12 cellular contexts compared by ENCODE assay signal in genomic region chr2:72915076-72915906, GRCh38. TPM values are rescaled to one million over a fixed set of nuclear protein-coding genes. Genes with fewer than 3 reads are reported as not detected.
DNase-seq lines count a peak whose midpoint lies in the region; ATAC-seq and TF ChIP-seq lines count a peak whose summit lies in the region.
"Had no signal": no experiment of that assay in that cellular context is flagged by ENCODE, and none has a peak within 500 bp of the region (broad histone marks: within the 10 kb centered on the region; RNA-seq: fewer than 3 reads in every experiment).

No MANE protein-coding gene starts in this region.

- H2AFZ ChIP-seq in H9 (ENCODE audit: low read length), result no peak overlapping the region

- no peak overlapping the region for H2BK15ac ChIP-seq in H9 (ENCODE audit: low read depth, low read length)

- H3K27me3 Mint-ChIP-seq in H9 (ENCODE audit: low read depth), result peaks cover 69% of the 10 kb centered on the region
- peaks cover 57 to 82% (median 60%) of the 10 kb centered on the region in 5 donors for H3K27me3 Mint-ChIP-seq in naive thymus-derived CD4-positive, alpha-beta T cell

- H2BK12ac ChIP-seq in H9 (ENCODE audit: insufficient read length, low read depth, low read length), result no peak overlapping the region

- H2BK120ac ChIP-seq in H9 (ENCODE audit: low read depth, low read length, poor library complexity, severe bottlenecking), result no peak overlapping the region

- H2AK5ac ChIP-seq in H9 (ENCODE audit: insufficient read length, low read length), result no peak overlapping the region

- H3K23ac ChIP-seq in H9 (ENCODE audit: insufficient read length, low read depth, low read length), result no peak overlapping the region

- no peak overlapping the region for H4K8ac ChIP-seq in H9 (replicated peaks; ENCODE audit: insufficient read length, low read depth, low read length)

- H3T11ph ChIP-seq in H9 (ENCODE audit: low read length), result no peak overlapping the region

- H3K36me3 ChIP-seq in A673 (ENCODE audit: insufficient read depth, low read length, poor library complexity, severe bottlenecking) (no peaks in the 10 kb centered on the region), breast epithelium (no peaks in the 10 kb centered on the region), mucosa of descending colon (ENCODE audit: low read depth) (no peaks in the 10 kb centered on the region)
- no peaks in the 10 kb centered on the region for H3K36me3 ChIP-seq in naive thymus-derived CD4-positive, alpha-beta T cell (ENCODE audit: control insufficient read depth in 2 of 3, insufficient read depth in 3 of 3, low read length in 3 of 3)
- H3K36me3 ChIP-seq: adrenal gland had no signal

- DNase-seq in A673 (ENCODE audit: low spot score) (no peak), H9 (peak; percentile 41), breast epithelium (ENCODE audit: low spot score in 2 of 2) (no peak), NCI-H1694 treated with DMSO at 0.1 percent for 48 hours (lab: John Stamatoyannopoulos, UW) (no peak), mucosa of descending colon (no peak), NCI-H2196 treated with DMSO at 0.1 percent for 48 hours (lab: John Stamatoyannopoulos, UW; ENCODE audit: unreplicated experiment) (no peak)
- DNase-seq in naive thymus-derived CD4-positive, alpha-beta T cell, result no peak
- DNase-seq: Kasumi-1, SHP77 treated with DMSO at 0.1 percent for 48 hours had no signal

- peak overlapping the region; percentile 76 for H3K4me2 ChIP-seq in H9 (ENCODE audit: insufficient read depth, insufficient read length, low read length)

- H3K79me1 ChIP-seq in H9 (ENCODE audit: insufficient read depth, low read depth, low read length, poor library complexity, severe bottlenecking), result no peaks in the 10 kb centered on the region

- no peak overlapping the region for H4K91ac ChIP-seq in H9 (ENCODE audit: insufficient read length, low read depth, low read length)

- peak overlapping the region; percentile 66 to 90 for H3K4me3 Mint-ChIP-seq in H9
- H3K4me3 Mint-ChIP-seq in naive thymus-derived CD4-positive, alpha-beta T cell, result peak overlapping the region; percentile 42 to 88 (median 76)

- H3K27me3 ChIP-seq in A673 (replicated peaks; ENCODE audit: insufficient read depth, low read depth, low read length, poor library complexity) (peaks cover 99% of the 10 kb centered on the region), H9 (ENCODE audit: insufficient read depth, low read length) (peaks cover 63% of the 10 kb centered on the region), breast epithelium (peaks cover 16 to 100% of the 10 kb centered on the region in 2 donors)
- H3K27me3 ChIP-seq in naive thymus-derived CD4-positive, alpha-beta T cell (ENCODE audit: control insufficient read depth in 2 of 2, insufficient read depth in 2 of 2, low read length in 2 of 2), result peaks cover 17 to 39% of the 10 kb centered on the region in 2 donors

- POLR2A ChIA-PET in A673 (lab: Charles Lee; ENCODE audit: low non-redundant PET), result interaction anchor here (0.6 kb wide), 1 partner anchor 686 kb away, joined by 3 read pairs; no protein-coding TSS in a partner anchor
- POLR2A ChIA-PET in naive thymus-derived CD4-positive, alpha-beta T cell (lab: Charles Lee), result no interaction called here

- no CpG with 5 or more reads among the region's 33 CpGs for WGBS in H9 (ENCODE audit: extremely low coverage, insufficient read length, low lambda C conversion rate)

- no peak overlapping the region for H3K9ac ChIP-seq in H9 (ENCODE audit: extremely low read depth, insufficient read length, low read length)

- CTCF ChIA-PET in A673 (lab: Charles Lee), result no interaction called here
- CTCF ChIA-PET in naive thymus-derived CD4-positive, alpha-beta T cell (lab: Charles Lee), result interaction anchor here (0.6 kb wide), 1 partner anchor 79 kb away, joined by 3 read pairs; no protein-coding TSS in a partner anchor

- H4K20me1 ChIP-seq in H9 (ENCODE audit: control insufficient read depth, insufficient read depth, insufficient read length), result no peaks in the 10 kb centered on the region

- H3K23me2 ChIP-seq in H9 (ENCODE audit: insufficient read length, low read depth, low read length, poor library complexity, severe bottlenecking), result peaks cover 29% of the 10 kb centered on the region

- intact Hi-C loops in A673 (cut with micrococcal nuclease; ENCODE audit: unreplicated experiment), result no loop called here
- intact Hi-C loops in breast epithelium (cut with DNase I; ENCODE audit: low total_unique reads), result no loop called here
- intact Hi-C loops in naive thymus-derived CD4-positive, alpha-beta T cell (cut with micrococcal nuclease), result loop anchor here in 1 of 2 donors (5.0 kb wide), 2 partner anchors 53 to 768 kb away; partner anchors contain the start of gene CYP26B1
- intact Hi-C loops in mucosa of descending colon (cut with DNase I, micrococcal nuclease), result no loop called here

- H3K36me3 Mint-ChIP-seq in H9 (ENCODE audit: insufficient read depth in 1 of 3, low read depth in 3 of 3), result no peaks in the 10 kb centered on the region
- H3K36me3 Mint-ChIP-seq in naive thymus-derived CD4-positive, alpha-beta T cell, result no peaks in the 10 kb centered on the region

- H3K4ac ChIP-seq in H9 (ENCODE audit: low read depth, low read length), result no peak overlapping the region

- no peaks in the 10 kb centered on the region for H3K79me2 ChIP-seq in H9 (ENCODE audit: insufficient read depth, low read length)

- H3K4me1 ChIP-seq in A673 (ENCODE audit: insufficient read depth, low read length, poor library complexity, severe bottlenecking) (peaks cover 26% of the 10 kb centered on the region), H9 (ENCODE audit: insufficient read depth, low read length) (peaks cover 11% of the 10 kb centered on the region), breast epithelium (peaks cover 14 to 17% of the 10 kb centered on the region in 2 donors), mucosa of descending colon (ENCODE audit: low read depth) (peaks cover 26% of the 10 kb centered on the region)
- H3K4me1 ChIP-seq in naive thymus-derived CD4-positive, alpha-beta T cell (ENCODE audit: control insufficient read depth in 2 of 2, insufficient read depth in 2 of 2, low read length in 2 of 2), result peaks cover 12 to 31% of the 10 kb centered on the region in 2 donors

- ATAC-seq in naive thymus-derived CD4-positive, alpha-beta T cell, result no peak
- ATAC-seq in mucosa of descending colon, result no peak
- ATAC-seq in activated CD4-positive, CD25-positive, alpha-beta regulatory T cell treated with anti-CD3 and anti-CD28 coated beads, Interleukin-2, amount 50 U/mL, for 24 hours, result no peak

- H4K5ac ChIP-seq in H9 (ENCODE audit: insufficient read length, low read depth, low read length), result no peak overlapping the region

- no peaks in the 10 kb centered on the region for H3K9me3 ChIP-seq in A673 (ENCODE audit: low read depth, low read length, poor library complexity, severe bottlenecking)
- H3K9me3 ChIP-seq in H9 (ENCODE audit: control insufficient read depth, low read depth, low read length), result no peaks in the 10 kb centered on the region
- no peaks in the 10 kb centered on the region for H3K9me3 ChIP-seq in breast epithelium
- no peaks in the 10 kb centered on the region for H3K9me3 ChIP-seq in naive thymus-derived CD4-positive, alpha-beta T cell (ENCODE audit: control insufficient read depth in 2 of 3, low read length in 3 of 3)
- no peaks in the 10 kb centered on the region for H3K9me3 ChIP-seq in mucosa of descending colon
- H3K9me3 ChIP-seq: adrenal gland had no signal

- no peak for TF ChIP-seq POLR2A in breast epithelium (IDR thresholded peaks at IDR 0.05)

- H3K27ac Mint-ChIP-seq in H9, result no peak overlapping the region
- peak overlapping the region in 1 of 9 donors; percentile 60 for H3K27ac Mint-ChIP-seq in naive thymus-derived CD4-positive, alpha-beta T cell

- H3K27ac ChIP-seq in A673 (ENCODE audit: low read depth, low read length, poor library complexity, severe bottlenecking) (no peak overlapping the region), H9 (ENCODE audit: insufficient read length, low read depth, low read length) (no peak overlapping the region), breast epithelium (no peak overlapping the region)
- no peak overlapping the region for H3K27ac ChIP-seq in naive thymus-derived CD4-positive, alpha-beta T cell (ENCODE audit: low read depth, low read length)
- H3K27ac ChIP-seq: adrenal gland had no signal

- no peak overlapping the region for H3K18ac ChIP-seq in H9 (ENCODE audit: insufficient read length, low read depth, low read length)

- no TSS peak for BruUV-seq in A673 (replicated peaks; lab: Mats Ljungman, UMichigan)

- peaks cover 21 to 42% of the 10 kb centered on the region in 2 experiments for H3K4me1 Mint-ChIP-seq in H9
- peaks cover 8 to 30% (median 28%) of the 10 kb centered on the region in 7 donors for H3K4me1 Mint-ChIP-seq in naive thymus-derived CD4-positive, alpha-beta T cell

- H3K14ac ChIP-seq in H9 (ENCODE audit: insufficient read depth, low read length), result no peak overlapping the region

- H2BK20ac ChIP-seq in H9 (ENCODE audit: low read depth, low read length, poor library complexity, severe bottlenecking), result no peak overlapping the region

- TF ChIP-seq CTCF in A673 (conservative IDR thresholded peaks at IDR 0.05; ENCODE audit: low read depth, low read length) (no peak), H9 (conservative IDR thresholded peaks at IDR 0.05) (no peak), breast epithelium (IDR thresholded peaks at IDR 0.05) (no peak), mucosa of descending colon (IDR thresholded peaks at IDR 0.05) (no peak)

- H3K9me3 Mint-ChIP-seq in H9, result peaks cover 0 to 4% of the 10 kb centered on the region in 2 experiments; a peak in 2 of 5 replicates
- peaks cover 0 to 5% (median 0%) of the 10 kb centered on the region in 11 donors for H3K9me3 Mint-ChIP-seq in naive thymus-derived CD4-positive, alpha-beta T cell

- no peak overlapping the region for H3K56ac ChIP-seq in H9 (ENCODE audit: insufficient read length, low read depth, low read length)

- no peak overlapping the region for H2BK5ac ChIP-seq in H9 (ENCODE audit: insufficient read length, low read length)

- H3K4me3 ChIP-seq in A673 (ENCODE audit: low read depth, low read length, poor library complexity, severe bottlenecking) (peak overlapping the region; percentile 46), breast epithelium (peak overlapping the region; percentile 25 to 66 (median 48)), mucosa of descending colon (no peak overlapping the region)
- H3K4me3 ChIP-seq in naive thymus-derived CD4-positive, alpha-beta T cell (ENCODE audit: low read length), result peak overlapping the region; percentile 47

RNA-seq across cellular contexts. Expression of gene EMX1, which starts 2.0 kb away (rescaled TPM):
- total RNA-seq in A673 (2021), result not detected in 2 replicates
- total RNA-seq in H9 (2021), result 0.64 and 0.72 TPM in 2 replicates
- total RNA-seq in breast epithelium, result under 1 TPM in 1 of 3 donors, not detected in 2; 0.44 TPM
- total RNA-seq in naive thymus-derived CD4-positive, alpha-beta T cell, result not detected
- not detected for polyA plus RNA-seq in naive thymus-derived CD4-positive, alpha-beta T cell
- 1 to 10 TPM in 2 of 3 donors, under 1 TPM in 1; 0.96 to 3.6 (median 1.6) TPM for total RNA-seq in mucosa of descending colon
- total RNA-seq: glomerular endothelial cell had no signal

RNA-seq across cellular contexts. Expression of gene SPR, which starts 28.1 kb away (rescaled TPM):
- total RNA-seq in A673 (2021), result 22.6 and 25.6 TPM in 2 replicates
- 7.3 and 7.6 TPM in 2 replicates for total RNA-seq in H9 (2021)
- 10 to 100 TPM; 36.3 to 53.4 (median 46.2) TPM for total RNA-seq in breast epithelium
- 1 to 10 TPM in 2 of 5 experiments, under 1 TPM in 2, not detected in 1; 0.24 to 2.3 (median 0.98) TPM for total RNA-seq in naive thymus-derived CD4-positive, alpha-beta T cell
- 1 to 10 TPM in 1 of 2 donors, not detected in 1; 1.0 TPM for polyA plus RNA-seq in naive thymus-derived CD4-positive, alpha-beta T cell
- 10 to 100 TPM; 53.7 to 91.0 (median 60.9) TPM for total RNA-seq in mucosa of descending colon
